ENCODE assay signal across 8 cellular contexts in the genomic region with DNA sequence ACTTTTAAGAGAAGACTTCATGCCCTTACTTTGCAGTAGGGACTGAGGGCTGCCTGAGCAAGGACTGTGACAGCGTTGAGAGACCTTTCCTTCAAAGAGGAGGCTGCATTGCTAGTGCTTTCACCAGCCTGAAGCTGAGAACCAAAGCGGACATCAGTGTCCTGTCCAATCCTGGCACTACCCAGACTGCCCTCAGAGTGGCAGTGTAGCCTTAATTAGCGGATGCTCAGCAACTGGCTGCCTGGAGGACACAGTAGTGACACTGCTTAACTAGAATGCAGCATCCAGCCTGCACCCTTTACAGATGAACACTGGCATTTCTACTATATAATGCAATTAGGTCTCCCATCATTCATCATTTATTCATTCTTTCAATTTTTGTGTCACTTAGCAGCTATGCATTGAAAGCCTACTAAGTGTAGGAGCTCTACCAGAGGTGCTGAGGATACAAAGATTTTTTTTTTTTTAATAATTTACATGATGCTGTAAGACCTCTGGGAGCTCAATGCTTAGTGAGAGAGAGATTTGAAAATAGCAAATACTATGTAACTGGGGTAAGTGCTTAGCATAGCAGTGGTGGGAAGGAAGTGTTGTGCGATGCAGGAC. TPM values are rescaled to one million over a fixed set of nuclear protein-coding genes. Genes with fewer than 3 reads are reported as not detected.
DNase-seq lines count a peak whose midpoint lies in the region; ATAC-seq and TF ChIP-seq lines count a peak whose summit lies in the region.

No MANE protein-coding gene starts in this region.

- no peak overlapping the region for H2AK5ac ChIP-seq in neuronal stem cell (ENCODE audit: low read depth, low read length)

- no peaks in the 10 kb centered on the region for H3K27me3 Mint-ChIP-seq in GM23338 (ENCODE audit: insufficient read depth, low read depth, poor library complexity)
- H3K27me3 Mint-ChIP-seq in activated T-cell treated with anti-CD3 and anti-CD28 coated beads, Interleukin-2, amount 50 U/mL, for 72 hours (ENCODE audit: low read depth): peaks cover 35% of the 10 kb centered on the region

- no peaks in the 10 kb centered on the region for H3K36me3 Mint-ChIP-seq in GM23338 (ENCODE audit: low read depth)
- no peaks in the 10 kb centered on the region for H3K36me3 Mint-ChIP-seq in activated T-cell treated with anti-CD3 and anti-CD28 coated beads, Interleukin-2, amount 50 U/mL, for 72 hours (ENCODE audit: insufficient read depth in 2 of 2)

- H3K79me2 ChIP-seq in GM23338 (replicated peaks; ENCODE audit: insufficient read depth): no peaks in the 10 kb centered on the region
- no peaks in the 10 kb centered on the region for H3K79me2 ChIP-seq in Karpas-422 (ENCODE audit: low read length)

- no peaks in the 10 kb centered on the region for H3K27me3 ChIP-seq in GM23338 (ENCODE audit: insufficient read depth)
- no peaks in the 10 kb centered on the region for H3K27me3 ChIP-seq in Karpas-422 (ENCODE audit: low read length)
- H3K27me3 ChIP-seq in neuronal stem cell (ENCODE audit: control insufficient read depth in 3 of 3, insufficient read depth in 3 of 3, low read depth in 1 of 3, low read length in 3 of 3): peaks cover 0 to 5% (median 0%) of the 10 kb centered on the region in 3 experiments

- no peak overlapping the region for H3K4me3 Mint-ChIP-seq in GM23338
- H3K4me3 Mint-ChIP-seq in activated T-cell treated with anti-CD3 and anti-CD28 coated beads, Interleukin-2, amount 50 U/mL, for 72 hours: no peak overlapping the region

- no peaks in the 10 kb centered on the region for H3K4me1 ChIP-seq in GM23338 (ENCODE audit: insufficient read depth)
- H3K4me1 ChIP-seq in Karpas-422 (ENCODE audit: low read length): no peaks in the 10 kb centered on the region
- no peaks in the 10 kb centered on the region for H3K4me1 ChIP-seq in neuronal stem cell (ENCODE audit: control insufficient read depth in 2 of 2, insufficient read depth in 1 of 2, low read depth in 1 of 2, low read length in 2 of 2)

- H3K9ac ChIP-seq in Karpas-422 (ENCODE audit: low read length) (no peak overlapping the region), neuronal stem cell (ENCODE audit: low read depth, low read length, poor library complexity) (no peak overlapping the region)

- H3F3A ChIP-seq in GM23338 (replicated peaks; ENCODE audit: low read depth): no peaks in the 10 kb centered on the region

- H3K4ac ChIP-seq in neuronal stem cell (ENCODE audit: low read length): no peak overlapping the region

- H3K4me3 ChIP-seq in GM23338 (no peak overlapping the region), Karpas-422 (ENCODE audit: low read length) (no peak overlapping the region), fibroblast of the aortic adventitia (ENCODE audit: low read depth, low read length) (no peak overlapping the region), neuronal stem cell (ENCODE audit: low read length in 2 of 2) (no peak overlapping the region)

- H3K27ac Mint-ChIP-seq in GM23338: no peak overlapping the region
- no peak overlapping the region for H3K27ac Mint-ChIP-seq in activated T-cell treated with anti-CD3 and anti-CD28 coated beads, Interleukin-2, amount 50 U/mL, for 72 hours

- no peak overlapping the region for H4K91ac ChIP-seq in neuronal stem cell (ENCODE audit: low read depth, low read length, poor library complexity)

- H3K27ac ChIP-seq in GM23338 (ENCODE audit: low read depth) (no peak overlapping the region), Karpas-422 (ENCODE audit: low read length) (no peak overlapping the region), neuronal stem cell (replicated peaks; ENCODE audit: low read length) (no peak overlapping the region), substantia nigra (ENCODE audit: low read depth, low read length, poor library complexity, severe bottlenecking) (no peak overlapping the region)

- no peak overlapping the region for H3K18ac ChIP-seq in neuronal stem cell (ENCODE audit: low read length)

- H2BK12ac ChIP-seq in neuronal stem cell (ENCODE audit: low read length): no peak overlapping the region

- no peaks in the 10 kb centered on the region for H3K36me3 ChIP-seq in GM23338 (ENCODE audit: insufficient read depth)
- no peaks in the 10 kb centered on the region for H3K36me3 ChIP-seq in Karpas-422 (ENCODE audit: insufficient read depth, low read length)
- no peaks in the 10 kb centered on the region for H3K36me3 ChIP-seq in neuronal stem cell (replicated peaks in 1 of 2; ENCODE audit: control insufficient read depth in 2 of 2, insufficient read depth in 2 of 2, low read length in 2 of 2)

- H3K4me1 Mint-ChIP-seq in GM23338: 0 out of 3 replicates have a peak, but pooled peaks cover 5% of the 10 kb centered on the region
- H3K4me1 Mint-ChIP-seq in activated T-cell treated with anti-CD3 and anti-CD28 coated beads, Interleukin-2, amount 50 U/mL, for 72 hours (ENCODE audit: low read depth): no peaks in the 10 kb centered on the region

- in situ Hi-C loops in G401 (cut with HindIII; ENCODE audit: low sequenced_read_pairs): no loop called here

- TF ChIP-seq CTCF in GM23338 (conservative IDR thresholded peaks at IDR 0.05; ENCODE audit: low read depth in 2 of 2): peak; percentile 90 to 100
- TF ChIP-seq CTCF in fibroblast of the aortic adventitia (IDR thresholded peaks at IDR 0.05; ENCODE audit: insufficient read depth, low read length): peak; percentile 93

- H3K4me2 ChIP-seq in GM23338 (no peak overlapping the region), Karpas-422 (ENCODE audit: low read depth, low read length, poor library complexity, severe bottlenecking) (no peak overlapping the region), neuronal stem cell (ENCODE audit: insufficient read depth, low read length, poor library complexity, severe bottlenecking) (no peak overlapping the region)

- ATAC-seq in GM23338: peak; percentile 98
- ATAC-seq in activated T-cell treated with anti-CD3 and anti-CD28 coated beads, Interleukin-2, amount 50 U/mL, for 72 hours (replicated peaks in 1 of 2): peak; percentile 98 to 99

- H2BK120ac ChIP-seq in neuronal stem cell (ENCODE audit: low read depth, low read length): no peak overlapping the region

- H2AFZ ChIP-seq in GM23338 (no peak overlapping the region), Karpas-422 (ENCODE audit: low read length) (no peak overlapping the region), neuronal stem cell (ENCODE audit: low read length) (peak overlapping the region; percentile 67)

- H4K20me1 ChIP-seq in GM23338 (replicated peaks; ENCODE audit: insufficient read depth): no peaks in the 10 kb centered on the region
- no peaks in the 10 kb centered on the region for H4K20me1 ChIP-seq in Karpas-422 (ENCODE audit: insufficient read depth, low read depth, low read length)

- H3K9me3 Mint-ChIP-seq in GM23338: no peaks in the 10 kb centered on the region
- no peaks in the 10 kb centered on the region for H3K9me3 Mint-ChIP-seq in activated T-cell treated with anti-CD3 and anti-CD28 coated beads, Interleukin-2, amount 50 U/mL, for 72 hours

- no peak overlapping the region for H2BK5ac ChIP-seq in neuronal stem cell (ENCODE audit: low read length)

- no peaks in the 10 kb centered on the region for H3K79me1 ChIP-seq in neuronal stem cell (ENCODE audit: low read depth, low read length)

- no peak overlapping the region for H3K23ac ChIP-seq in neuronal stem cell (ENCODE audit: low read depth, low read length, poor library complexity)

- no peak overlapping the region for H2BK15ac ChIP-seq in neuronal stem cell (ENCODE audit: low read length)

- H3K9me2 ChIP-seq in GM23338 (ENCODE audit: insufficient read depth): no peaks in the 10 kb centered on the region
- H3K9me2 ChIP-seq in Karpas-422 (replicated peaks; ENCODE audit: insufficient read depth, low read length): no peaks in the 10 kb centered on the region

- H3K9me3 ChIP-seq in Karpas-422 (ENCODE audit: low read length) (no peaks in the 10 kb centered on the region), neuronal stem cell (replicated peaks in 1 of 2; ENCODE audit: control insufficient read depth in 2 of 2, insufficient read depth in 1 of 2, low read depth in 1 of 2, low read length in 2 of 2) (no peaks in the 10 kb centered on the region)

- no CpG with 5 or more reads among the region's 4 CpGs for WGBS in neuronal stem cell (ENCODE audit: extremely low coverage in 2 of 2, insufficient read length in 2 of 2, insufficient replicate concordance in 1 of 2), 2 donors

- H3K14ac ChIP-seq in neuronal stem cell (ENCODE audit: low read length): no peak overlapping the region

- no peak overlapping the region for H4K8ac ChIP-seq in neuronal stem cell (ENCODE audit: low read depth, low read length)

- DNase-seq in G401 (ENCODE audit: low spot score) (peak; percentile 84), GM23338 (ENCODE audit: low spot score) (peak; percentile 90), Karpas-422 (peak; percentile 95), OCI-M2 (lab: John Stamatoyannopoulos, UW; ENCODE audit: unreplicated experiment) (peak; percentile 3), fibroblast of the aortic adventitia (ENCODE audit: low read depth) (peak; percentile 78), neuronal stem cell (ENCODE audit: low spot score) (peak; percentile 71), substantia nigra (lab: John Stamatoyannopoulos, UW) (peak in 48 of 49 donors; percentile 5 to 88 (median 64))
- peak; percentile 71 to 74 for DNase-seq in activated T-cell treated with anti-CD3 and anti-CD28 coated beads, Interleukin-2, amount 50 U/mL, for 72 hours

RNA-seq across cellular contexts. Expression of gene SLC36A4, which starts 36.9 kb away (rescaled TPM):
- total RNA-seq in G401 (2014; rRNA removed; shearing (Covaris generic)): 9.5 and 16.0 TPM in 2 replicates
- 24.7 and 34.6 TPM in 2 replicates for total RNA-seq in GM23338 (2014; rRNA removed; shearing (Covaris generic))
- polyA plus RNA-seq in GM23338 (2016; fragmentation: Nextera tagmentation; extraction: Ambion mirVana): 20.6 and 24.9 TPM in 2 replicates
- 52.6 and 109 TPM in 2 replicates for total RNA-seq in Karpas-422 (2014; rRNA removed; shearing (Covaris generic); ENCODE audit: low replicate concordance)
- total RNA-seq in activated T-cell treated with anti-CD3 and anti-CD28 coated beads, Interleukin-2, amount 50 U/mL, for 72 hours: 10 to 100 TPM; 18.0 to 20.2 TPM
- 7.1 and 24.8 TPM in 2 replicates for total RNA-seq in fibroblast of the aortic adventitia (ENCODE audit: low replicate concordance)
- polyA plus RNA-seq in neuronal stem cell (2013, experiment 1 of 2): 26.7 TPM
- 27.3 TPM for polyA plus RNA-seq in neuronal stem cell (2013, experiment 2 of 2)

Comparison
In these comparisons a context has a peak if more than half of its experiments do, and no peak if none do; other contexts are left out.
1. DNase-seq: peak in every context shown above with its lines; median percentile 95 in Karpas-422; 90 in GM23338; 84 in G401; 78 in fibroblast of the aortic adventitia; 72 in activated T-cell treated with anti-CD3 and anti-CD28 coated beads, Interleukin-2, amount 50 U/mL, for 72 hours; 71 in neuronal stem cell; 64 in substantia nigra; 3 in OCI-M2.